Comparison of ENCODE assay signal across 10 cellular contexts in the genomic region with DNA sequence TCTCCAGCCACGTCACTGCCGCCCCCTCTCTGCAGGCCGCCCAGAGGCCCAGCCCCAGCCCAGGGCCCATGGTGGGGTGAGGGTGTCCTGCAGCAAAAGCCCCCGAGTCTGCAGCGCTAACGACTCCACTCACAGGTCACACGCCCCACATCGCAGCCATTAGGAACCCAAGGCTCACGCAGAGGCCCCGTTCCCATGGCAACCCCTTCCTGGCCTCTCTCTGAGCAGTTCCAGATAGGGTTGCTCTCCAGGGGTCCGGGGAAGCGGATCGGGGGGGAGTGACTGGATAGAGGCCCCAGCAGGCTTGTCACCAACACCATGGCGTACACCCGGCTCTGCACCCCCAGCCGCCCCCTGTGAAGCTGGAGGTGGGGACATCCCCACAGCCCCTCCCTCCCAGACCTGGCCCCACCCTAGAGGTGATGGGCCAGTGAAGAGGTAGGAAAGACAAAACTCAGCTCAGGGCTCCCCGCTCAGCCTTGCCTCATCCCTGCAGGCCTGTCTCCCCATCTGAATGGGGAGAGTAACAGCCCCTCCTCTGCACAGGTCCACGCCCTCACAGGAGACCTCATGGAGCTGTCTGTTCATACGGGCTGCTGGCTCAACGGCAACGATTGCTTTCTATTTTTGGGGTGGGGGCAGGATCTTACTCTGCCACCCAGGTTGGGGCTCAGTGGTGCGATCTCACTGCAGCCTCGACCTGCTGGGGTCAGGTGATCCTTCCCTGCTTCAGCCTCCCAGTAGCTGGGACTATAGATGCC. TPM values are rescaled to one million over a fixed set of nuclear protein-coding genes. Genes with fewer than 3 reads are reported as not detected.
DNase-seq lines count a peak whose midpoint lies in the region; ATAC-seq, FAIRE-seq and TF ChIP-seq lines count a peak whose summit lies in the region.
"Had no signal": no experiment of that assay in that cellular context is flagged by ENCODE, and none has a peak within 500 bp of the region (broad histone marks: within the 10 kb centered on the region; RNA-seq: fewer than 3 reads in every experiment).

No MANE protein-coding gene starts in this region.

- H3K9me3 ChIP-seq in SK-N-MC (ENCODE audit: low read depth, low read length) (no peaks in the 10 kb centered on the region), trophoblast cell (ENCODE audit: insufficient read depth, low read depth, low read length) (no peaks in the 10 kb centered on the region)
- H3K9me3 ChIP-seq: adrenal gland, heart right ventricle had no signal

- in situ Hi-C loops in G401 (cut with HindIII; ENCODE audit: low sequenced_read_pairs): no loop called here

- no peak overlapping the region for H3K4me2 ChIP-seq in trophoblast cell (ENCODE audit: low read length)

- H3K27ac ChIP-seq in SK-N-MC (no peak overlapping the region; the same call in 1 of the 2 replicates), trophoblast cell (ENCODE audit: low read depth, low read length) (no peak overlapping the region)
- H3K27ac ChIP-seq: heart right ventricle had no signal

- peaks cover 8% of the 10 kb centered on the region for H3K79me2 ChIP-seq in trophoblast cell (ENCODE audit: control insufficient read depth, insufficient read depth, low read length, poor library complexity)

- TF ChIP-seq CTCF in fibroblast of pulmonary artery (IDR thresholded peaks at IDR 0.05; ENCODE audit: low read length, missing control alignments): no peak

- no peak overlapping the region for H4K8ac ChIP-seq in trophoblast cell (ENCODE audit: low read depth, low read length)

- H2AK5ac ChIP-seq in trophoblast cell (ENCODE audit: low read length): no peak overlapping the region

- no peak overlapping the region for H4K12ac ChIP-seq in trophoblast cell (ENCODE audit: low read depth, low read length)

- no peaks in the 10 kb centered on the region for H3K79me1 ChIP-seq in trophoblast cell (ENCODE audit: low read length)

- no peak overlapping the region for H3K23ac ChIP-seq in trophoblast cell (ENCODE audit: low read length)

- peak overlapping the region; percentile 64 for H3K4me3 ChIP-seq in SK-N-MC
- H3K4me3 ChIP-seq in fibroblast of pulmonary artery (replicated peaks; ENCODE audit: low read depth, low read length): no peak overlapping the region
- no peak overlapping the region for H3K4me3 ChIP-seq in trophoblast cell (ENCODE audit: low read depth, low read length)
- H3K4me3 ChIP-seq: adrenal gland, heart right ventricle had no signal

- H2BK5ac ChIP-seq in trophoblast cell (ENCODE audit: low read depth, low read length, poor library complexity): no peak overlapping the region

- peak overlapping the region; percentile 50 for H3K4ac ChIP-seq in trophoblast cell (ENCODE audit: low read depth, low read length)

- H3K9ac ChIP-seq in SK-N-MC (ENCODE audit: insufficient read length): no peak overlapping the region
- H3K9ac ChIP-seq in trophoblast cell (ENCODE audit: low read length): no peak overlapping the region

- H3K18ac ChIP-seq in trophoblast cell (ENCODE audit: low read length): no peak overlapping the region

- no peak overlapping the region for H4K91ac ChIP-seq in trophoblast cell (ENCODE audit: low read depth, low read length)

- no peak for ATAC-seq in HG02642 (IDR thresholded peaks at IDR 0.05; ENCODE audit: poor library complexity, unreplicated experiment)

- H2BK120ac ChIP-seq in trophoblast cell (ENCODE audit: insufficient read depth, low read length, poor library complexity): no peak overlapping the region

- no peaks in the 10 kb centered on the region for H3K4me1 ChIP-seq in trophoblast cell (ENCODE audit: control insufficient read depth in 1 of 2, insufficient read depth in 2 of 2, low read length in 2 of 2)

- WGBS in trophoblast cell (ENCODE audit: extremely low coverage, insufficient coverage, insufficient read length): no CpG with 5 or more reads among the region's 23 CpGs

- no peak overlapping the region for H2AFZ ChIP-seq in trophoblast cell (ENCODE audit: insufficient read depth, low read length, poor library complexity)

- no peak overlapping the region for H2BK12ac ChIP-seq in trophoblast cell (ENCODE audit: low read length)

- no peak overlapping the region for H3K14ac ChIP-seq in trophoblast cell (ENCODE audit: low read length)

- peaks cover 6% of the 10 kb centered on the region; the same call in 1 of the 2 replicates for H3K36me3 ChIP-seq in SK-N-MC (ENCODE audit: insufficient read depth, low read length)
- H3K36me3 ChIP-seq in trophoblast cell (ENCODE audit: control insufficient read depth in 1 of 2, insufficient read depth in 2 of 2, low read length in 2 of 2): peaks cover 22 to 30% of the 10 kb centered on the region in 2 experiments

- H3K27me3 ChIP-seq in trophoblast cell (ENCODE audit: insufficient read depth, low read length): no peaks in the 10 kb centered on the region
- H3K27me3 ChIP-seq: adrenal gland, heart right ventricle had no signal

- no peak for FAIRE-seq in RCC 7860 (lab: Jason Lieb, UNC)

- peak; percentile 72 for DNase-seq in G401 (ENCODE audit: low spot score)
- peak; percentile 65 for DNase-seq in SK-N-MC (ENCODE audit: low read depth, low spot score)
- peak; percentile 30 for DNase-seq in fibroblast of pulmonary artery (ENCODE audit: low read depth)
- no peak for DNase-seq in trophoblast cell
- DNase-seq in NK-92 treated with Interleukin-12 subunit alpha and Interleukin-12 subunit beta, amount 100 ng/mL, for 24 hours (lab: John Stamatoyannopoulos, UW): no peak
- no peak for DNase-seq in RCC 7860 (ENCODE audit: low spot score)
- DNase-seq in DMS153 (lab: John Stamatoyannopoulos, UW): no peak
- DNase-seq: heart right ventricle had no signal

RNA-seq across cellular contexts. Expression of gene TNRC18, which starts 41.2 kb away (rescaled TPM):
- 31.5 and 42.8 TPM in 2 replicates for total RNA-seq in G401 (2014; rRNA removed; shearing (Covaris generic))
- 39.0 and 39.9 TPM in 2 replicates for polyA plus RNA-seq in trophoblast cell (2013)

Comparison
In these comparisons a context has a peak if more than half of its experiments do, and no peak if none do; other contexts are left out.
1. DNase-seq: peak in G401 (single experiment), SK-N-MC (single experiment) and fibroblast of pulmonary artery (single experiment); none in trophoblast cell (0 of 2), NK-92 treated with Interleukin-12 subunit alpha and Interleukin-12 subunit beta, amount 100 ng/mL, for 24 hours (single experiment), RCC 7860 (single experiment) and DMS153 (single experiment).